In the genomic region with DNA sequence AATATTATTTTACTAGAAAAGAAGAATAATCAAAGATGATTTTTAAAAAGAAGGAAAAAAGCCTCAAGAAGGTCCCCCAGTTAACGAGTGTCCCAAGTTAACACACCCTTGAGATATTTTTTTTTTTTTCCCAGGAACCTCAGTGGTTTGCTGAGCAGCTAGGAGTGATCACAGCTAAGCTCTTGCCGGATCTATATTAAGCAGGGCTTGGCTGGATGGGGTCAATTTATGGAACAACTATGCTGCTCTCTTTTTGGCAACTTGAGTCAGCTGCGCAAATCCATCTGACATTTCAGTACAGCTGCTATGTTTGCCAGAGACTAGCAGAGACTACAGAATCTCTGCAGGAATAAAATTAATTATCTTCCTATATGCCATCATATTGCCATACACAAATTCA, we compare ENCODE assay signal across 21 cellular contexts. TPM values are rescaled to one million over a fixed set of nuclear protein-coding genes. Genes with fewer than 3 reads are reported as not detected.
A peak's percentile ranks its signal among the peaks of the same experiment; 100 is the strongest.
DNase-seq lines count a peak whose midpoint lies in the region; ATAC-seq and TF ChIP-seq lines count a peak whose summit lies in the region.
"Had no signal": no experiment of that assay in that cellular context is flagged by ENCODE, and none has a peak within 500 bp of the region (broad histone marks: within the 10 kb centered on the region; RNA-seq: fewer than 3 reads in every experiment).

Gene LMOD3 (minus strand): TSS at position 198 of the 400 bp plus-strand sequence. CDS start 209 bp downstream, outside the sequence.

- no peaks in the 10 kb centered on the region for H3K27me3 Mint-ChIP-seq in nephron (ENCODE audit: low read depth)

- no peaks in the 10 kb centered on the region for H3K79me2 ChIP-seq in MM.1S (ENCODE audit: low read length)

- no peak within 1 kb of the TSS for H3K4me2 ChIP-seq in MM.1S (ENCODE audit: low read depth, low read length)

- H3K9me3 Mint-ChIP-seq in nephron = no peaks in the 10 kb centered on the region
- H3K9me3 Mint-ChIP-seq: activated CD4-positive, alpha-beta T cell treated with anti-CD3 and anti-CD28 coated beads, Interleukin-2, amount 10 ng/mL, durations not matched to agents 24 days and 14 days; T-cell had no signal

- peak within 1 kb of the TSS; percentile 53; the same call in 1 of the 2 replicates for H2AFZ ChIP-seq in MM.1S (ENCODE audit: low read length)

- H3K27me3 ChIP-seq in MM.1S (replicated peaks; ENCODE audit: insufficient read depth, low read length) (no peaks in the 10 kb centered on the region), gastroesophageal sphincter (no peaks in the 10 kb centered on the region), subcutaneous abdominal adipose tissue (ENCODE audit: control insufficient read depth in 5 of 5, insufficient read depth in 4 of 5, low read length in 5 of 5) (no peaks in the 10 kb centered on the region)
- H3K27me3 ChIP-seq: adrenal gland, pancreas, thyroid gland had no signal

- no peaks in the 10 kb centered on the region for H4K20me1 ChIP-seq in MM.1S (ENCODE audit: insufficient read depth, low read length)

- no peaks in the 10 kb centered on the region for H3K36me3 ChIP-seq in MM.1S (replicated peaks; ENCODE audit: insufficient read depth, low read length)
- H3K36me3 ChIP-seq in gastroesophageal sphincter = no peaks in the 10 kb centered on the region
- no peaks in the 10 kb centered on the region for H3K36me3 ChIP-seq in subcutaneous abdominal adipose tissue (ENCODE audit: control insufficient read depth in 5 of 5, insufficient read depth in 5 of 5, low read length in 5 of 5)
- H3K36me3 ChIP-seq: adrenal gland, pancreas, thyroid gland had no signal

- TF ChIP-seq CTCF in MM.1S (IDR thresholded peaks at IDR 0.05; ENCODE audit: low read length) (no peak), gastroesophageal sphincter (IDR thresholded peaks at IDR 0.05) (no peak), nephron (IDR thresholded peaks at IDR 0.05; ENCODE audit: unreplicated experiment in 3 of 3) (no peak)

- peaks cover 48% of the 10 kb centered on the region for H3K4me1 Mint-ChIP-seq in nephron

- no peak within 1 kb of the TSS for H3K9ac ChIP-seq in MM.1S (ENCODE audit: low read length)
- H3K9ac ChIP-seq in subcutaneous abdominal adipose tissue (ENCODE audit: low read length in 5 of 5) = no peak within 1 kb of the TSS
- H3K9ac ChIP-seq: GM23248 had no signal

- DNase-seq in MM.1S (no peak), dermis blood vessel endothelial cell (no peak), cerebellar nuclear complex (lab: John Stamatoyannopoulos, UW) (no peak)
- DNase-seq in stimulated activated CD4-positive, alpha-beta T cell treated with anti-CD3 and anti-CD28 coated beads, Interleukin-12 subunit alpha, Interleukin-12 subunit beta, amount 100 ng/mL, for 4 hours = no peak
- DNase-seq: activated CD4-positive, alpha-beta T cell treated with anti-CD3 and anti-CD28 coated beads, Interleukin-2, amount 10 ng/mL, durations not matched to agents 24 days and 14 days; activated gamma-delta T cell treated with Interleukin-2 at 50 U/mL for 16 hours; adrenal gland; AML-193; Caco-2; GM23248; NCI-H524 treated with DMSO at 0.1 percent for 48 hours; pancreas; T-cell; thyroid gland had no signal

- TF ChIP-seq POLR2A in gastroesophageal sphincter (IDR thresholded peaks at IDR 0.05) = no peak

- TF ChIP-seq EP300 in gastroesophageal sphincter (IDR thresholded peaks at IDR 0.05) = no peak

- no peaks in the 10 kb centered on the region for H3K9me2 ChIP-seq in MM.1S (replicated peaks; ENCODE audit: insufficient read depth, low read length)

- no peaks in the 10 kb centered on the region for H3K9me3 ChIP-seq in MM.1S (replicated peaks; ENCODE audit: insufficient read depth, low read length)
- no peaks in the 10 kb centered on the region for H3K9me3 ChIP-seq in gastroesophageal sphincter
- no peaks in the 10 kb centered on the region for H3K9me3 ChIP-seq in subcutaneous abdominal adipose tissue (ENCODE audit: control insufficient read depth in 5 of 5, low read length in 5 of 5)
- H3K9me3 ChIP-seq: adrenal gland, Caco-2, pancreas, thyroid gland had no signal

- H3F3A ChIP-seq in MM.1S (ENCODE audit: insufficient read depth, low read length) = no peaks in the 10 kb centered on the region

- peak within 1 kb of the TSS; percentile 23 to 36 (median 33) for H3K27ac Mint-ChIP-seq in nephron
- H3K27ac Mint-ChIP-seq: activated CD4-positive, alpha-beta T cell treated with anti-CD3 and anti-CD28 coated beads, Interleukin-2, amount 10 ng/mL, durations not matched to agents 24 days and 14 days had no signal

- H3K4me3 ChIP-seq in MM.1S (ENCODE audit: low read length) = no peak within 1 kb of the TSS
- H3K4me3 ChIP-seq in gastroesophageal sphincter = peak within 1 kb of the TSS; percentile 18 to 36
- H3K4me3 ChIP-seq in subcutaneous abdominal adipose tissue (ENCODE audit: low read depth in 1 of 5, low read length in 5 of 5) = peak within 1 kb of the TSS in 1 of 5 donors; percentile 29
- H3K4me3 ChIP-seq: adrenal gland, GM23248, pancreas, thyroid gland had no signal

- no peaks in the 10 kb centered on the region; the same call in 1 of the 2 replicates for H3K4me1 ChIP-seq in MM.1S (ENCODE audit: low read length)
- peaks cover 0 to 14% (median 0%) of the 10 kb centered on the region in 3 donors for H3K4me1 ChIP-seq in gastroesophageal sphincter
- peaks cover 0 to 6% (median 0%) of the 10 kb centered on the region in 5 donors for H3K4me1 ChIP-seq in subcutaneous abdominal adipose tissue (ENCODE audit: control insufficient read depth in 5 of 5, insufficient read depth in 5 of 5, low read length in 5 of 5)
- H3K4me1 ChIP-seq: pancreas, thyroid gland had no signal

- H3K27ac ChIP-seq in MM.1S (ENCODE audit: low read length) (no peak within 1 kb of the TSS), gastroesophageal sphincter (peak within 1 kb of the TSS; percentile 5 to 65 (median 48)), subcutaneous abdominal adipose tissue (ENCODE audit: low read depth, low read length) (peak within 1 kb of the TSS; percentile 18)
- H3K27ac ChIP-seq: GM23248, pancreas, thyroid gland had no signal

- WGBS in gastroesophageal sphincter (ENCODE audit: low coverage in 1 of 2), 2 donors = 22 to 56% methylated on average over 3 of the region's 3 CpGs

- no peaks in the 10 kb centered on the region for H3K36me3 Mint-ChIP-seq in nephron (ENCODE audit: low read depth)
- H3K36me3 Mint-ChIP-seq: T-cell had no signal

- H3K4me3 Mint-ChIP-seq in nephron = peak within 1 kb of the TSS; percentile 37 to 91 (median 78)
- H3K4me3 Mint-ChIP-seq: activated CD4-positive, alpha-beta T cell treated with anti-CD3 and anti-CD28 coated beads, Interleukin-2, amount 10 ng/mL, durations not matched to agents 24 days and 14 days; T-cell had no signal

- ATAC-seq in gastroesophageal sphincter = no peak
- ATAC-seq: left lobe of liver, pancreas, T-cell had no signal

RNA-seq across cellular contexts. Expression of gene LMOD3, which starts in this region (rescaled TPM):
- 1 to 10 TPM in 3 of 4 donors, under 1 TPM in 1; 0.99 to 4.0 (median 2.6) TPM for total RNA-seq in gastroesophageal sphincter
- total RNA-seq in dermis blood vessel endothelial cell = not detected in 2 replicates
- total RNA-seq: activated CD4-positive, alpha-beta T cell treated with anti-CD3 and anti-CD28 coated beads, Interleukin-2, amount 10 ng/mL, durations not matched to agents 24 days and 14 days; bronchial epithelial cell; Caco-2; Daoy; epithelial cell of proximal tubule; GM23248; left lobe of liver; T-cell had no signal
